9 cellular contexts compared by ENCODE assay signal in genomic region chr15:71116366-71116765, GRCh38. TPM values are rescaled to one million over a fixed set of nuclear protein-coding genes. Genes with fewer than 3 reads are reported as not detected.
DNase-seq lines count a peak whose midpoint lies in the region; ATAC-seq, FAIRE-seq and TF ChIP-seq lines count a peak whose summit lies in the region.
"Had no signal": no experiment of that assay in that cellular context is flagged by ENCODE, and none has a peak within 500 bp of the region (broad histone marks: within the 10 kb centered on the region; RNA-seq: fewer than 3 reads in every experiment).

No MANE protein-coding gene starts in this region.

- H3K4me2 ChIP-seq in IMR-90 (ENCODE audit: low read depth, low read length), result peak overlapping the region; percentile 82
- peak overlapping the region; percentile 79 to 92 for H3K4me2 ChIP-seq in H1 (ENCODE audit: insufficient read depth in 1 of 2, low read depth in 2 of 2, low read length in 2 of 2)

- H3K9ac ChIP-seq in IMR-90 (ENCODE audit: low read depth, low read length) (peak overlapping the region; percentile 77), H1 (replicated peaks in 1 of 4; ENCODE audit: extremely low read depth in 1 of 4, low read depth in 3 of 4, low read length in 3 of 4) (peak overlapping the region in 1 of 4 experiments; percentile 2; a peak in 2 of 7 replicates)

- DNase-seq in A673 (ENCODE audit: low spot score), result no peak
- DNase-seq in IMR-90, result peak; percentile 38
- no peak for DNase-seq in H1 (ENCODE audit: low read depth in 1 of 2, low spot score in 2 of 2)
- DNase-seq in NCI-H1092 treated with DMSO at 0.1 percent for 48 hours (lab: John Stamatoyannopoulos, UW), result no peak
- no peak for DNase-seq in cerebellar nuclear complex (lab: John Stamatoyannopoulos, UW)
- no peak for DNase-seq in caudate nucleus (lab: John Stamatoyannopoulos, UW)
- no peak for DNase-seq in activated CD4-positive, alpha-beta T cell treated with anti-CD3 and anti-CD28 coated beads, Interleukin-2, amount 50 U/mL, for 4 hours

- peak overlapping the region; percentile 81 for H2AK5ac ChIP-seq in IMR-90 (ENCODE audit: low read depth, low read length)
- no peak overlapping the region for H2AK5ac ChIP-seq in H1 (ENCODE audit: low read depth, low read length)

- peak overlapping the region; percentile 94 for H2AK9ac ChIP-seq in IMR-90 (replicated peaks; ENCODE audit: low read depth, low read length, poor library complexity)

- peaks cover 6% of the 10 kb centered on the region; the same call in 1 of the 2 replicates for H3K23me2 ChIP-seq in H1 (ENCODE audit: low read depth, low read length)

- TF ChIP-seq POLR2A in IMR-90 (IDR thresholded peaks at IDR 0.05; ENCODE audit: low read depth, low read length) (peak; percentile 13; the same call in 1 of the 2 replicates), H1 (IDR thresholded peaks at IDR 0.05; ENCODE audit: control extremely low read depth in 1 of 2, low read depth in 2 of 2, low read length in 2 of 2) (no peak)

- H3K4ac ChIP-seq in IMR-90 (ENCODE audit: low read depth, low read length) (peak overlapping the region; percentile 82), H1 (replicated peaks; ENCODE audit: insufficient read length, low read depth, low read length) (no peak overlapping the region)

- H3K27me3 ChIP-seq in A673 (replicated peaks; ENCODE audit: insufficient read depth, low read depth, low read length, poor library complexity) (peaks cover 8% of the 10 kb centered on the region), IMR-90 (ENCODE audit: control insufficient read depth, insufficient read depth, low read length) (no peaks in the 10 kb centered on the region), H1 (replicated peaks in 1 of 4; ENCODE audit: control insufficient read depth in 3 of 4, extremely low read depth in 1 of 4, insufficient read depth in 3 of 4, low read length in 3 of 4) (peaks cover 0 to 16% (median 12%) of the 10 kb centered on the region in 4 experiments; a peak in 6 of 7 replicates), muscle layer of duodenum (ENCODE audit: low read depth, low read length) (no peaks in the 10 kb centered on the region)

- H3K9me3 ChIP-seq in A673 (ENCODE audit: low read depth, low read length, poor library complexity, severe bottlenecking), result no peaks in the 10 kb centered on the region
- H3K9me3 ChIP-seq in IMR-90 (ENCODE audit: control insufficient read depth, insufficient read depth, low read length), result no peaks in the 10 kb centered on the region
- no peaks in the 10 kb centered on the region for H3K9me3 ChIP-seq in H1 (ENCODE audit: insufficient read depth in 2 of 2, low read depth in 1 of 2, low read length in 1 of 2)
- H3K9me3 ChIP-seq in muscle layer of duodenum (ENCODE audit: control insufficient read depth in 1 of 2, low read length in 2 of 2), result no peaks in the 10 kb centered on the region

- ATAC-seq in IMR-90 (ENCODE audit: low read depth), result no peak; the same call in 1 of the 2 replicates

- FAIRE-seq in H1 (lab: Jason Lieb, UNC), result no peak

- TF ChIP-seq CTCF in A673 (conservative IDR thresholded peaks at IDR 0.05; ENCODE audit: low read depth, low read length) (no peak), IMR-90 (conservative IDR thresholded peaks at IDR 0.05; ENCODE audit: low read depth, low read length) (no peak), H1 (IDR thresholded peaks at IDR 0.05; ENCODE audit: control extremely low read depth in 1 of 3, insufficient read depth in 1 of 3, low read depth in 1 of 3, low read length in 3 of 3) (no peak)

- BruUV-seq in A673 (replicated peaks; lab: Mats Ljungman, UMichigan) (no TSS peak), IMR-90 (replicated peaks; lab: Mats Ljungman, UMichigan) (TSS peak; percentile 64)

- H2BK5ac ChIP-seq in IMR-90 (ENCODE audit: low read depth, low read length, poor library complexity, severe bottlenecking), result peak overlapping the region; percentile 91
- H2BK5ac ChIP-seq in H1 (ENCODE audit: low read depth, low read length), result 0 out of 2 replicates have a peak overlapping the region, but pooled peaks have one; percentile 60

- H3K23ac ChIP-seq in IMR-90 (ENCODE audit: low read depth, low read length), result peak overlapping the region; percentile 92
- no peak overlapping the region for H3K23ac ChIP-seq in H1 (ENCODE audit: insufficient read length)

- peak overlapping the region; percentile 67 for H3K56ac ChIP-seq in IMR-90 (ENCODE audit: extremely low read depth, insufficient read depth, low read length)
- no peak overlapping the region for H3K56ac ChIP-seq in H1 (replicated peaks; ENCODE audit: insufficient read length, low read depth, low read length)

- H2BK120ac ChIP-seq in IMR-90 (ENCODE audit: low read depth, low read length), result peak overlapping the region; percentile 74
- H2BK120ac ChIP-seq in H1 (replicated peaks; ENCODE audit: low read depth, low read length), result no peak overlapping the region

- H3K14ac ChIP-seq in IMR-90 (replicated peaks; ENCODE audit: low read depth, low read length), result peak overlapping the region; percentile 93
- H3K14ac ChIP-seq in H1 (ENCODE audit: insufficient read length), result no peak overlapping the region

- H3K79me2 ChIP-seq in H1 (ENCODE audit: control insufficient read depth in 1 of 2, insufficient read depth in 2 of 2, low read length in 2 of 2), result no peaks in the 10 kb centered on the region

- no peak for TF ChIP-seq EP300 in H1 (IDR thresholded peaks at IDR 0.05; ENCODE audit: borderline replicate concordance in 1 of 2, low read depth in 2 of 2, low read length in 2 of 2)

- H3K27ac ChIP-seq in A673 (ENCODE audit: low read depth, low read length, poor library complexity, severe bottlenecking) (no peak overlapping the region), IMR-90 (ENCODE audit: insufficient read depth, low read length) (peak overlapping the region; percentile 92), H1 (ENCODE audit: low read depth, low read length) (no peak overlapping the region), muscle layer of duodenum (ENCODE audit: low read length) (no peak overlapping the region), caudate nucleus (ENCODE audit: low read depth, low read length) (no peak overlapping the region)
- H3K27ac ChIP-seq: HL-60 had no signal

- H3K9me1 ChIP-seq in IMR-90 (ENCODE audit: insufficient read depth, low read length), result peaks cover 10% of the 10 kb centered on the region

- H3K18ac ChIP-seq in IMR-90 (ENCODE audit: low read depth, low read length) (peak overlapping the region; percentile 86), H1 (ENCODE audit: extremely low read depth, low read length) (peak overlapping the region; percentile 17; the same call in 1 of the 2 replicates)

- POLR2A ChIA-PET in A673 (lab: Charles Lee; ENCODE audit: low non-redundant PET) (no interaction called here), IMR-90 (lab: Charles Lee; ENCODE audit: unreplicated experiment) (interaction anchor here (0.7 to 1.0 kb wide), 2 partner anchors 21 to 186 kb away, joined by 3 read pairs; no protein-coding TSS in a partner anchor), H1 (lab: Charles Lee; ENCODE audit: partially characterized antibody) (interaction anchor here (1.5 kb wide), 1 partner anchor 12 kb away, joined by 3 read pairs; no protein-coding TSS in a partner anchor)

- TF ChIP-seq RAD21 in IMR-90 (IDR thresholded peaks at IDR 0.05; ENCODE audit: low read length) (no peak), H1 (IDR thresholded peaks at IDR 0.05 in 1 of 2, conservative IDR thresholded peaks at IDR 0.05 in 1 of 2; ENCODE audit: low read depth in 2 of 2, low read length in 2 of 2) (no peak)

- H3K36me3 ChIP-seq in A673 (ENCODE audit: insufficient read depth, low read length, poor library complexity, severe bottlenecking) (no peaks in the 10 kb centered on the region), IMR-90 (ENCODE audit: control insufficient read depth, insufficient read depth, low read length) (peaks cover 6% of the 10 kb centered on the region; the same call in 1 of the 2 replicates), H1 (ENCODE audit: control insufficient read depth in 2 of 4, insufficient read depth in 4 of 4, low read length in 3 of 4) (no peaks in the 10 kb centered on the region), muscle layer of duodenum (ENCODE audit: control insufficient read depth in 1 of 2, insufficient read depth in 2 of 2, low read length in 2 of 2) (no peaks in the 10 kb centered on the region)

- H2AFZ ChIP-seq in IMR-90 (replicated peaks; ENCODE audit: low read length, poor library complexity) (peak overlapping the region; percentile 88), H1 (ENCODE audit: low read length) (0 out of 2 replicates have a peak overlapping the region, but pooled peaks have one; percentile 0)

- H3K4me3 ChIP-seq in A673 (ENCODE audit: low read depth, low read length, poor library complexity, severe bottlenecking) (peak overlapping the region; percentile 52), IMR-90 (ENCODE audit: insufficient read depth, low read depth, low read length) (peak overlapping the region; percentile 96), H1 (ENCODE audit: extremely low read depth in 1 of 4, insufficient read depth in 2 of 4, low read depth in 3 of 4, low read length in 4 of 4) (peak overlapping the region; percentile 68 to 96 (median 73)), muscle layer of duodenum (ENCODE audit: low read depth in 1 of 2, low read length in 2 of 2) (peak overlapping the region; percentile 46 to 65)

- CTCF ChIA-PET in A673 (lab: Charles Lee), result no interaction called here
- CTCF ChIA-PET in IMR-90 (lab: Yijun Ruan, JAX), result no interaction called here
- CTCF ChIA-PET in H1 (lab: Charles Lee; ENCODE audit: partially characterized antibody), result interaction anchor here (1.0 to 2.0 kb wide), 6 partner anchors 9 to 104 kb away, joined by 3 to 8 read pairs (median 4); no protein-coding TSS in a partner anchor

- H4K91ac ChIP-seq in IMR-90 (ENCODE audit: insufficient read depth, low read depth, low read length), result peak overlapping the region; percentile 86
- H4K91ac ChIP-seq in H1 (replicated peaks; ENCODE audit: insufficient read length, low read length), result no peak overlapping the region

- H3K79me1 ChIP-seq in IMR-90 (ENCODE audit: low read depth in 1 of 2, low read length in 2 of 2) (peaks cover 31 to 61% of the 10 kb centered on the region in 2 experiments), H1 (ENCODE audit: low read depth, low read length) (peaks cover 2% of the 10 kb centered on the region; the same call in 1 of the 2 replicates)

- peak overlapping the region; percentile 70 for H2BK20ac ChIP-seq in IMR-90 (ENCODE audit: low read depth, low read length)
- no peak overlapping the region for H2BK20ac ChIP-seq in H1 (ENCODE audit: low read length)

- in situ Hi-C loops in IMR-90 (cut with MboI; ENCODE audit: low sequenced_read_pairs), result no loop called here

- intact Hi-C loops in A673 (cut with micrococcal nuclease; ENCODE audit: unreplicated experiment) (no loop called here), IMR-90 (cut with micrococcal nuclease) (loop anchor here (5.0 kb wide), 2 partner anchors 101 to 216 kb away; no protein-coding TSS in a partner anchor)

- H4K8ac ChIP-seq in IMR-90 (ENCODE audit: low read depth in 2 of 2, low read length in 2 of 2), result peak overlapping the region; percentile 72 to 89
- H4K8ac ChIP-seq in H1 (ENCODE audit: extremely low read depth, insufficient read depth, low read length), result no peak overlapping the region

- H4K20me1 ChIP-seq in IMR-90 (ENCODE audit: insufficient read depth, low read length) (no peaks in the 10 kb centered on the region; the same call in 1 of the 2 replicates), H1 (replicated peaks in 1 of 2; ENCODE audit: control insufficient read depth in 1 of 2, insufficient read depth in 2 of 2, low read length in 2 of 2) (no peaks in the 10 kb centered on the region)

- peak overlapping the region; percentile 66 for H4K5ac ChIP-seq in IMR-90 (ENCODE audit: low read depth, low read length)
- no peak overlapping the region for H4K5ac ChIP-seq in H1 (ENCODE audit: insufficient read length, low read depth, low read length)

- dilution Hi-C loops in IMR-90 (cut with HindIII; ENCODE audit: low sequenced_read_pairs, unreplicated experiment), result no loop called here

- no peak overlapping the region for H2BK12ac ChIP-seq in H1 (ENCODE audit: low read depth, low read length)

- no CpG with 5 or more reads among the region's 13 CpGs for WGBS in IMR-90 (ENCODE audit: extremely low coverage in 2 of 2, insufficient read length in 1 of 2), 2 experiments
- 19% methylated on average over 13 of the region's 13 CpGs; no CpG with 5 or more reads in 1 of the 2 experiments for WGBS in H1 (ENCODE audit: extremely low coverage in 1 of 2, insufficient coverage in 1 of 2, insufficient read length in 1 of 2, insufficient replicate concordance in 2 of 2, low coverage in 1 of 2, low lambda C conversion rate in 2 of 2, missing lambda C conversion rate in 1 of 2), 2 experiments

- H2BK15ac ChIP-seq in IMR-90 (ENCODE audit: low read depth, low read length) (peak overlapping the region; percentile 80; the same call in 2 of the 3 replicates), H1 (ENCODE audit: low read length) (0 out of 2 replicates have a peak overlapping the region, but pooled peaks have one; percentile 18)

- H3K4me1 ChIP-seq in A673 (ENCODE audit: insufficient read depth, low read length, poor library complexity, severe bottlenecking), result peaks cover 4% of the 10 kb centered on the region
- peaks cover 15% of the 10 kb centered on the region for H3K4me1 ChIP-seq in IMR-90 (ENCODE audit: control insufficient read depth, insufficient read depth, low read length)
- H3K4me1 ChIP-seq in H1 (replicated peaks in 1 of 4; ENCODE audit: control insufficient read depth in 3 of 4, insufficient read depth in 4 of 4, low read length in 3 of 4), result peaks cover 4 to 13% (median 6%) of the 10 kb centered on the region in 4 experiments; a peak in 6 of 7 replicates
- H3K4me1 ChIP-seq in muscle layer of duodenum (ENCODE audit: control insufficient read depth in 1 of 2, insufficient read depth in 2 of 2, low read length in 2 of 2), result peaks cover 5 to 6% of the 10 kb centered on the region in 2 donors

RNA-seq across cellular contexts. Expression of gene THSD4, which starts 1.1 kb away (rescaled TPM):
- total RNA-seq in A673 (2021) (2.4 and 3.5 TPM in 2 replicates), IMR-90 (2012; rRNA removed) (25.5 and 31.1 TPM in 2 replicates)
- polyA plus RNA-seq in IMR-90 (2012; rRNA removed) (30.5 and 31.1 TPM in 2 replicates), H1 (2011; rRNA removed) (2.5 and 3.2 TPM in 2 replicates)
- polyA plus RNA-seq in IMR-90 (2012; cell fraction: cytosol; rRNA removed), result 21.7 and 44.3 TPM in 2 replicates
- 38.0 and 45.5 TPM in 2 replicates for polyA plus RNA-seq in IMR-90 (2012; cell fraction: nucleus; rRNA removed; ENCODE audit: low replicate concordance)
- total RNA-seq in H1 (2021; fragmentation: NEBNext Ultra II Directional; extraction: Animal tissue kit (Norgen Biotek cat#: 25700)), result 6.2 and 6.4 TPM in 2 replicates
- 3.3 TPM for polyA plus RNA-seq in H1 (2011; cell fraction: cytosol; rRNA removed)
- polyA plus RNA-seq in H1 (2011; cell fraction: nucleus; rRNA removed), result 9.5 TPM
- 4.1 to 4.9 TPM (median 4.3 TPM) in 4 replicates for polyA plus RNA-seq in H1 (2012, experiment 1 of 2)
- 0.51 TPM for polyA plus RNA-seq in H1 (2012, experiment 2 of 2)
- polyA plus RNA-seq in H1 (2013, experiment 1 of 2), result 3.8 TPM
- polyA plus RNA-seq in H1 (2013, experiment 2 of 2), result 3.6 TPM
- 8.5 and 9.1 TPM in 2 replicates for polyA minus RNA-seq in H1 (2011; rRNA and poly(A)+ RNA removed)
- 3.3 TPM for polyA minus RNA-seq in H1 (2011; cell fraction: cytosol; rRNA and poly(A)+ RNA removed)
- 36.6 TPM for polyA minus RNA-seq in H1 (2011; cell fraction: nucleus; rRNA and poly(A)+ RNA removed)
